1 cellular context compared by ENCODE assay signal in genomic region chr14:93323597-93323992, GRCh38.
A peak's percentile ranks its signal among the peaks of the same experiment; 100 is the strongest.
TF ChIP-seq lines count a peak whose summit lies in the region.

No MANE protein-coding gene starts in this region.

TF ChIP-seq in K562, 482 proteins besides CTCF, POLR2A, EP300 and RAD21:
- TF ChIP-seq, protein P1, sequence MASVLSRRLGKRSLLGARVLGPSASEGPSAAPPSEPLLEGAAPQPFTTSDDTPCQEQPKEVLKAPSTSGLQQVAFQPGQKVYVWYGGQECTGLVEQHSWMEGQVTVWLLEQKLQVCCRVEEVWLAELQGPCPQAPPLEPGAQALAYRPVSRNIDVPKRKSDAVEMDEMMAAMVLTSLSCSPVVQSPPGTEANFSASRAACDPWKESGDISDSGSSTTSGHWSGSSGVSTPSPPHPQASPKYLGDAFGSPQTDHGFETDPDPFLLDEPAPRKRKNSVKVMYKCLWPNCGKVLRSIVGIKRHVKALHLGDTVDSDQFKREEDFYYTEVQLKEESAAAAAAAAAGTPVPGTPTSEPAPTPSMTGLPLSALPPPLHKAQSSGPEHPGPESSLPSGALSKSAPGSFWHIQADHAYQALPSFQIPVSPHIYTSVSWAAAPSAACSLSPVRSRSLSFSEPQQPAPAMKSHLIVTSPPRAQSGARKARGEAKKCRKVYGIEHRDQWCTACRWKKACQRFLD (CRISPR knock-in tag; IDR thresholded peaks at IDR 0.05), result no peak
- TF ChIP-seq ZNF830 (CRISPR knock-in tag; IDR thresholded peaks at IDR 0.05), result no peak
- TF ChIP-seq ZNF280A (IDR thresholded peaks at IDR 0.05; ENCODE audit: low read depth, partially characterized antibody), result no peak
- 0 out of 4 replicates have a peak, but pooled peaks of 1 of the 2 experiments have one; percentile 4 for TF ChIP-seq MNT (conservative IDR thresholded peaks at IDR 0.05)
- TF ChIP-seq MEF2D (tag; conservative IDR thresholded peaks at IDR 0.05; ENCODE audit: low read depth), result no peak
- no peak for TF ChIP-seq ZC3H4 (CRISPR knock-in tag; IDR thresholded peaks at IDR 0.05; ENCODE audit: borderline replicate concordance)
